17 cellular contexts compared by ENCODE assay signal in genomic region chr9:86405086-86405491, GRCh38. TPM values are rescaled to one million over a fixed set of nuclear protein-coding genes. Genes with fewer than 3 reads are reported as not detected.
DNase-seq lines count a peak whose midpoint lies in the region; ATAC-seq and TF ChIP-seq lines count a peak whose summit lies in the region.
"Had no signal": no experiment of that assay in that cellular context is flagged by ENCODE, and none has a peak within 500 bp of the region (broad histone marks: within the 10 kb centered on the region; RNA-seq: fewer than 3 reads in every experiment).

No MANE protein-coding gene starts in this region.

- ATAC-seq in body of pancreas, result peak; percentile 77
- ATAC-seq: CD8-positive, alpha-beta T cell; stimulated activated memory B cell treated with anti-CD40 and anti-IgM and Interleukin-4, amounts not matched to agents 10 μg/mL and 1 μg/mL and 100 μg/mL, for 72 hours had no signal

- no peaks in the 10 kb centered on the region for H3K9me2 ChIP-seq in hepatocyte (replicated peaks; ENCODE audit: insufficient read depth)

- no peaks in the 10 kb centered on the region for H4K20me1 ChIP-seq in hepatocyte (ENCODE audit: insufficient read depth, poor library complexity, severe bottlenecking)

- H3K4me1 ChIP-seq in ACC112 (ENCODE audit: control insufficient read depth, insufficient read depth, low read length, unreplicated experiment) (peaks cover 37% of the 10 kb centered on the region), body of pancreas (peaks cover 38% of the 10 kb centered on the region), hepatocyte (ENCODE audit: insufficient read depth) (peaks cover 31% of the 10 kb centered on the region), skeletal muscle satellite cell (ENCODE audit: control insufficient read depth, insufficient read depth, low read length) (peaks cover 47% of the 10 kb centered on the region)
- H3K4me1 ChIP-seq: Peyer's patch had no signal

- H2AFZ ChIP-seq in ACC112 (ENCODE audit: low read length, unreplicated experiment), result peak overlapping the region; percentile 0
- no peak overlapping the region for H2AFZ ChIP-seq in hepatocyte

- TF ChIP-seq POLR2A in body of pancreas (IDR thresholded peaks at IDR 0.05), result no peak

- peak overlapping the region; percentile 28; the same call in 1 of the 2 replicates for H3K4me3 ChIP-seq in ACC112 (ENCODE audit: low read depth, low read length)
- H3K4me3 ChIP-seq in body of pancreas, result no peak overlapping the region
- no peak overlapping the region for H3K4me3 ChIP-seq in hepatocyte
- no peak overlapping the region for H3K4me3 ChIP-seq in skeletal muscle satellite cell (ENCODE audit: low read length)
- H3K4me3 ChIP-seq in WERI-Rb-1 (ENCODE audit: low read depth, low read length), result no peak overlapping the region
- H3K4me3 ChIP-seq: left ventricle myocardium inferior, Peyer's patch, right atrium auricular region had no signal

- peak; percentile 23 to 64 (median 44) for DNase-seq in body of pancreas
- no peak for DNase-seq in hepatocyte (ENCODE audit: low spot score)
- no peak for DNase-seq in NK-92 (lab: John Stamatoyannopoulos, UW; ENCODE audit: unreplicated experiment)
- DNase-seq in DMS 273 (lab: John Stamatoyannopoulos, UW; ENCODE audit: unreplicated experiment), result no peak
- DNase-seq in NOMO-1 treated with DMSO at 0.1 percent for 48 hours (lab: John Stamatoyannopoulos, UW; ENCODE audit: unreplicated experiment), result no peak
- no peak for DNase-seq in WERI-Rb-1
- DNase-seq: activated naive CD8-positive, alpha-beta T cell treated with anti-CD3 and anti-CD28 coated beads, Interleukin-2, amount 10 ng/mL, durations not matched to agents 7 days and 5 days; CD8-positive, alpha-beta T cell; left ventricle myocardium inferior; MV-4-11; NCI-H1694 treated with DMSO at 0.1 percent for 48 hours; NCI-H2227 treated with DMSO at 0.1 percent for 48 hours; Peyer's patch had no signal

- H3K27me3 ChIP-seq in ACC112 (ENCODE audit: insufficient read depth, low read length) (no peaks in the 10 kb centered on the region), body of pancreas (no peaks in the 10 kb centered on the region), hepatocyte (no peaks in the 10 kb centered on the region), skeletal muscle satellite cell (ENCODE audit: control insufficient read depth, insufficient read depth, low read length) (no peaks in the 10 kb centered on the region), WERI-Rb-1 (ENCODE audit: insufficient read depth, low read depth, severe bottlenecking) (peaks cover 65% of the 10 kb centered on the region)
- H3K27me3 ChIP-seq: Peyer's patch, right atrium auricular region had no signal

- H3K36me3 ChIP-seq in ACC112 (ENCODE audit: insufficient read depth, low read length), result no peaks in the 10 kb centered on the region
- no peaks in the 10 kb centered on the region for H3K36me3 ChIP-seq in body of pancreas (replicated peaks in 1 of 2; ENCODE audit: insufficient read depth in 1 of 2, low read depth in 2 of 2)
- H3K36me3 ChIP-seq in hepatocyte (replicated peaks; ENCODE audit: insufficient read depth, low read depth), result no peaks in the 10 kb centered on the region
- no peaks in the 10 kb centered on the region for H3K36me3 ChIP-seq in skeletal muscle satellite cell (ENCODE audit: insufficient read depth, low read length)
- no peaks in the 10 kb centered on the region for H3K36me3 ChIP-seq in WERI-Rb-1
- H3K36me3 ChIP-seq: left ventricle myocardium inferior, Peyer's patch, right atrium auricular region had no signal

- H3K9me3 ChIP-seq in body of pancreas (no peaks in the 10 kb centered on the region), hepatocyte (ENCODE audit: low read depth) (no peaks in the 10 kb centered on the region), skeletal muscle satellite cell (replicated peaks; ENCODE audit: low read length) (no peaks in the 10 kb centered on the region), WERI-Rb-1 (ENCODE audit: severe bottlenecking) (no peaks in the 10 kb centered on the region)
- H3K9me3 ChIP-seq: left ventricle myocardium inferior, Peyer's patch, right atrium auricular region had no signal

- WGBS in body of pancreas, 2 donors, result 14 to 16% methylated on average over 2 of the region's 2 CpGs
- WGBS in hepatocyte (ENCODE audit: low lambda C conversion rate, missing lambda C conversion rate), result 51% methylated on average over 2 of the region's 2 CpGs

- no peaks in the 10 kb centered on the region for H3K79me2 ChIP-seq in ACC112 (ENCODE audit: control insufficient read depth, insufficient read depth, low read length, unreplicated experiment)
- no peaks in the 10 kb centered on the region for H3K79me2 ChIP-seq in hepatocyte

- no peak for TF ChIP-seq CTCF in body of pancreas (IDR thresholded peaks at IDR 0.05)
- TF ChIP-seq CTCF in hepatocyte (IDR thresholded peaks at IDR 0.05; ENCODE audit: poor library complexity), result no peak
- no peak for TF ChIP-seq CTCF in WERI-Rb-1 (IDR thresholded peaks at IDR 0.05; ENCODE audit: low read depth, low read length)

- H3K4me2 ChIP-seq in hepatocyte, result peak overlapping the region; percentile 49
- H3K4me2 ChIP-seq in skeletal muscle satellite cell (ENCODE audit: low read length), result peak overlapping the region; percentile 60

- intact Hi-C loops in body of pancreas (cut with DNase I), result no loop called here

- H3K9ac ChIP-seq in skeletal muscle satellite cell (ENCODE audit: low read depth, low read length), result peak overlapping the region; percentile 9

- H3K27ac ChIP-seq in ACC112 (ENCODE audit: low read depth, low read length) (peak overlapping the region; percentile 93), body of pancreas (peak overlapping the region in 3 of 4 donors; percentile 77 to 80 (median 79)), hepatocyte (peak overlapping the region; percentile 91), WERI-Rb-1 (no peak overlapping the region)
- H3K27ac ChIP-seq: left ventricle myocardium inferior, right atrium auricular region had no signal

RNA-seq across cellular contexts. Expression of gene TUT7, which starts 50.9 kb away (rescaled TPM):
- total RNA-seq in body of pancreas, result 10 to 100 TPM; 24.4 to 60.3 TPM
- 32.1 and 33.1 TPM in 2 replicates for total RNA-seq in hepatocyte
- 21.5 and 25.1 TPM in 2 replicates for polyA plus RNA-seq in hepatocyte
- 54.8 and 105 TPM in 2 replicates for total RNA-seq in skeletal muscle satellite cell (2012; rRNA removed)

Comparison
In these comparisons a context has a peak if more than half of its experiments do, and no peak if none do; other contexts are left out.
1. DNase-seq: peak in body of pancreas (4 of 4); none in hepatocyte (single experiment), NK-92 (single experiment), DMS 273 (single experiment), NOMO-1 treated with DMSO at 0.1 percent for 48 hours (single experiment) and WERI-Rb-1 (single experiment).